Comparison of ENCODE assay signal across 20 cellular contexts in the genomic region with DNA sequence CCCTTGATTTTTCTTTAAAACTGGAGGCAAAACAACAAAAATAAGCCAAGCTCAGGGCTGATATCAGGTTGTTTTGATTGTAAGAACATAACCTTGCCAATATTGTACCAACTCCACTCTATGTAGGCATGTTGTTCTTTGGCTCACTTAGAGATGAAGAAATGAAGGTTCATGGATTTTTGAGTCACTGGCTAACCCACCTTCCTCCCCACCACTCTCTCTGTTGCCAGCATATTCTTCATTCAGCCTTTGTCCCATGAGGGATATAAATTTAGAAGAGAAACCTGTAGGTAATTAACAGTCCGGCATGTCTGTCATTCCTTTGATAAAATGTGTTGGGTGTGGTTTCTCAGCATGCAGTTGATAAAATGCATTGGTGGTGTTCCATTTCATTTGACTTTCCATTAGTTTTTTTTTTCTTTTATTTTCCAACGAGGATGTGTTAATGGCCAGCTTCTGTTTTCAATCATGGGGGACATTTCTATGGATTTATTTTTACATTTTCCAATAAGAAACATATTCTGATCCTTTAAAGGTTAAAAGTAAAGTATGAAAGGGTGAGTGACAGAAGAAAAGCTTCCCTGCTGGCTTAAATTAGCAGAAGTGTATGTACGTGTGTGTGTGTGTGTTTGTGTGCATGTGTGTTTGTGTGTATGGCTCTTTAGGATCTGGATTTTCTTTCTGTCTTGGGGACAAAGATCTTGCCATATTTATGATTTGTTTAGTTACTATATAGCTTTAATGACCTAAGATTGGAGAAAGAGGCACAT.
DNase-seq lines count a peak whose midpoint lies in the region; TF ChIP-seq lines count a peak whose summit lies in the region.
"Had no signal": no experiment of that assay in that cellular context is flagged by ENCODE, and none has a peak within 500 bp of the region (broad histone marks: within the 10 kb centered on the region; RNA-seq: fewer than 3 reads in every experiment).

No MANE protein-coding gene starts in this region.

- no peak for TF ChIP-seq POLR2A in thyroid gland (IDR thresholded peaks at IDR 0.05)

- H3K4me1 Mint-ChIP-seq in activated T-helper 2 cell treated with anti-CD3 and anti-CD28 coated beads, Interferon-gamma antibody, Interleukin-2, Interleukin-4, amounts not matched to agents 10 μg/mL and 5 μg/mL and 100 μg/mL, durations not matched to agents 14 hours and 24 hours and 36 hours (ENCODE audit: low read depth): no peaks in the 10 kb centered on the region
- H3K4me1 Mint-ChIP-seq: CD14-positive monocyte had no signal

- no peaks in the 10 kb centered on the region for H3K27me3 Mint-ChIP-seq in activated T-helper 2 cell treated with anti-CD3 and anti-CD28 coated beads, Interferon-gamma antibody, Interleukin-2, Interleukin-4, amounts not matched to agents 10 μg/mL and 5 μg/mL and 100 μg/mL, durations not matched to agents 14 hours and 24 hours and 36 hours (ENCODE audit: low read depth)

- H3K27ac Mint-ChIP-seq in activated T-helper 2 cell treated with anti-CD3 and anti-CD28 coated beads, Interferon-gamma antibody, Interleukin-2, Interleukin-4, amounts not matched to agents 10 μg/mL and 5 μg/mL and 100 μg/mL, durations not matched to agents 14 hours and 24 hours and 36 hours: no peak overlapping the region
- H3K27ac Mint-ChIP-seq: CD14-positive monocyte, HFFc6 had no signal

- no peak overlapping the region for H3K4me3 ChIP-seq in fibroblast of the aortic adventitia (ENCODE audit: low read depth, low read length)
- no peak overlapping the region for H3K4me3 ChIP-seq in thyroid gland (replicated peaks in 1 of 3)
- H3K4me3 ChIP-seq: Peyer's patch, SJCRH30 had no signal

- peak overlapping the region; percentile 32 to 61 (median 60) for H3K27ac ChIP-seq in thyroid gland
- H3K27ac ChIP-seq: Peyer's patch, SJCRH30 had no signal

- WGBS in thyroid gland, 2 donors: 54 to 66% methylated on average over 3 of the region's 3 CpGs

- no peaks in the 10 kb centered on the region for H3K36me3 Mint-ChIP-seq in activated T-helper 2 cell treated with anti-CD3 and anti-CD28 coated beads, Interferon-gamma antibody, Interleukin-2, Interleukin-4, amounts not matched to agents 10 μg/mL and 5 μg/mL and 100 μg/mL, durations not matched to agents 14 hours and 24 hours and 36 hours (ENCODE audit: low read depth)
- H3K36me3 Mint-ChIP-seq: CD14-positive monocyte had no signal

- H3K4me1 ChIP-seq in thyroid gland: peaks cover 26 to 29% of the 10 kb centered on the region in 2 donors
- H3K4me1 ChIP-seq: Peyer's patch, SJCRH30 had no signal

- no peaks in the 10 kb centered on the region for H3K9me3 Mint-ChIP-seq in activated T-helper 2 cell treated with anti-CD3 and anti-CD28 coated beads, Interferon-gamma antibody, Interleukin-2, Interleukin-4, amounts not matched to agents 10 μg/mL and 5 μg/mL and 100 μg/mL, durations not matched to agents 14 hours and 24 hours and 36 hours
- H3K9me3 Mint-ChIP-seq: HFFc6 had no signal

- H3K9me3 ChIP-seq in thyroid gland: no peaks in the 10 kb centered on the region
- H3K9me3 ChIP-seq: Peyer's patch, SJCRH30 had no signal

- no peaks in the 10 kb centered on the region for H3K36me3 ChIP-seq in thyroid gland
- H3K36me3 ChIP-seq: Peyer's patch, SJCRH30 had no signal

- H3K27me3 ChIP-seq in thyroid gland: no peaks in the 10 kb centered on the region
- H3K27me3 ChIP-seq: Peyer's patch, SJCRH30 had no signal

- TF ChIP-seq CTCF in fibroblast of the aortic adventitia (IDR thresholded peaks at IDR 0.05; ENCODE audit: insufficient read depth, low read length) (no peak), thyroid gland (IDR thresholded peaks at IDR 0.05) (no peak)

- intact Hi-C loops in thyroid gland (cut with DNase I): no loop called here
- intact Hi-C loops in activated T-helper 2 cell treated with anti-CD3 and anti-CD28 coated beads, Interferon-gamma antibody, Interleukin-2, Interleukin-4, amounts not matched to agents 10 μg/mL and 5 μg/mL and 100 μg/mL, durations not matched to agents 14 hours and 24 hours and 36 hours (cut with micrococcal nuclease): no loop called here

- H3K4me3 Mint-ChIP-seq in activated T-helper 2 cell treated with anti-CD3 and anti-CD28 coated beads, Interferon-gamma antibody, Interleukin-2, Interleukin-4, amounts not matched to agents 10 μg/mL and 5 μg/mL and 100 μg/mL, durations not matched to agents 14 hours and 24 hours and 36 hours (ENCODE audit: low read depth): no peak overlapping the region
- H3K4me3 Mint-ChIP-seq: CD14-positive monocyte, HFFc6 had no signal

- DNase-seq in NCI-H2171 treated with DMSO at 0.1 percent for 48 hours (lab: John Stamatoyannopoulos, UW): peak; percentile 8
- DNase-seq in NCI-H2171 (lab: John Stamatoyannopoulos, UW): no peak
- DNase-seq in NCI-H460 (ENCODE audit: extremely low read depth, low read depth): peak; percentile 32
- peak; percentile 61 for DNase-seq in fibroblast of the aortic adventitia (ENCODE audit: low read depth)
- DNase-seq in thyroid gland: no peak
- no peak for DNase-seq in NCI-H82 treated with DMSO at 0.1 percent for 48 hours (lab: John Stamatoyannopoulos, UW; ENCODE audit: unreplicated experiment)
- DNase-seq in activated T-helper 2 cell treated with anti-CD3 and anti-CD28 coated beads, Interferon-gamma antibody, Interleukin-2, Interleukin-4, amounts not matched to agents 10 μg/mL and 5 μg/mL and 100 μg/mL, durations not matched to agents 14 hours and 24 hours and 36 hours (ENCODE audit: low spot score): no peak
- DNase-seq in SW 1271 (lab: John Stamatoyannopoulos, UW): no peak
- DNase-seq: 8988T, AML-193, HFFc6, MV-4-11, NCI-H1105 treated with DMSO at 0.1 percent for 48 hours, NCI-H2029 treated with DMSO at 0.1 percent for 48 hours, NCI-H446 treated with DMSO at 0.1 percent for 48 hours, NCI-H748 treated with DMSO at 0.1 percent for 48 hours, Peyer's patch, SJCRH30, T-helper 1 cell had no signal

Comparison
In these comparisons a context has a peak if more than half of its experiments do, and no peak if none do; other contexts are left out.
1. DNase-seq: peak in NCI-H2171 treated with DMSO at 0.1 percent for 48 hours (single experiment), NCI-H460 (single experiment) and fibroblast of the aortic adventitia (single experiment); none in NCI-H2171 (single experiment), thyroid gland (0 of 2), NCI-H82 treated with DMSO at 0.1 percent for 48 hours (single experiment), activated T-helper 2 cell treated with anti-CD3 and anti-CD28 coated beads, Interferon-gamma antibody, Interleukin-2, Interleukin-4, amounts not matched to agents 10 μg/mL and 5 μg/mL and 100 μg/mL, durations not matched to agents 14 hours and 24 hours and 36 hours (single experiment) and SW 1271 (0 of 2).